ENCODE assay signal across 1 cellular context in the genomic region with DNA sequence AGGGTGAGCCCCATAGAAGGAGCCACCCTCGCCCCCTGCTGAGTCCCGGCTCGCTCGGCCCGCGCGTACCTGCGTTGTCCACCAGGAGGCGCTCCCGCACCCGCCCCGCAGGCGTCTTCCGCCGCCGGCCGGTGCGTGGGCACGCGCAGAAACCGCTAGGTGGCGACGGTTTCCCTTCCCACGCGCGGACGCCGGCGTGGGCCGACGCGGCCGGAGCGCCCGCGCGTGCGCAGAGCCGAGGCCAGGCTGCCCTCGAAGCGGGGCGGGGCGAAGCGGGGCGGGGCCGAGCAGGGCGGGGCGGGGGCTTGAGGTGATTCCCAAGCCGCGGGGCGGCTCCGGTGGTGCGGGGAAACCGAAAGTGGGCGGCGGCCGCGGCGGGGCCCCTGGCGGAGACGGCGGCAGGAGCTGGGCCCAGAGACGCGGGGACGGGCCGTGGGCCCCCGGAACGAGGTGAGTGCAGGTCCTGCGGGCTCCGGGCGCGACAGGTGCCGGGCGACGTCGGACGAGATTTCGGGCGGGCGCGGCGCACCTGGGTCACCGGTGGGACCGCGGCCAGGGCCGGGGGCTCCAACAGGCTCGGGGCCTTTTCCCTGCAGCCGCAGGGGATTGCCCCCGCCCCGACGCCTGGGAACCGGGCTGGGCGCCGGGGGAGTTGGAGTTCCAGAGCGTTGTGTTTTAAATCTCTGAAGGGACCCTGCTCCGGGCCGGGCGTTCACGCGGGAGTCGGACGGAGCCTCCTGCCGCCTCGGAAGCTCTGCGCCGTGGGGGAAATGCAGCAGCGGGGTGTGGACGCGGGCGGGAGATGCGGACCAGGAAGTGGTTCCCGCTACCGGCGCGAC.
TF ChIP-seq lines count a peak whose summit lies in the region.

A gene with protein sequence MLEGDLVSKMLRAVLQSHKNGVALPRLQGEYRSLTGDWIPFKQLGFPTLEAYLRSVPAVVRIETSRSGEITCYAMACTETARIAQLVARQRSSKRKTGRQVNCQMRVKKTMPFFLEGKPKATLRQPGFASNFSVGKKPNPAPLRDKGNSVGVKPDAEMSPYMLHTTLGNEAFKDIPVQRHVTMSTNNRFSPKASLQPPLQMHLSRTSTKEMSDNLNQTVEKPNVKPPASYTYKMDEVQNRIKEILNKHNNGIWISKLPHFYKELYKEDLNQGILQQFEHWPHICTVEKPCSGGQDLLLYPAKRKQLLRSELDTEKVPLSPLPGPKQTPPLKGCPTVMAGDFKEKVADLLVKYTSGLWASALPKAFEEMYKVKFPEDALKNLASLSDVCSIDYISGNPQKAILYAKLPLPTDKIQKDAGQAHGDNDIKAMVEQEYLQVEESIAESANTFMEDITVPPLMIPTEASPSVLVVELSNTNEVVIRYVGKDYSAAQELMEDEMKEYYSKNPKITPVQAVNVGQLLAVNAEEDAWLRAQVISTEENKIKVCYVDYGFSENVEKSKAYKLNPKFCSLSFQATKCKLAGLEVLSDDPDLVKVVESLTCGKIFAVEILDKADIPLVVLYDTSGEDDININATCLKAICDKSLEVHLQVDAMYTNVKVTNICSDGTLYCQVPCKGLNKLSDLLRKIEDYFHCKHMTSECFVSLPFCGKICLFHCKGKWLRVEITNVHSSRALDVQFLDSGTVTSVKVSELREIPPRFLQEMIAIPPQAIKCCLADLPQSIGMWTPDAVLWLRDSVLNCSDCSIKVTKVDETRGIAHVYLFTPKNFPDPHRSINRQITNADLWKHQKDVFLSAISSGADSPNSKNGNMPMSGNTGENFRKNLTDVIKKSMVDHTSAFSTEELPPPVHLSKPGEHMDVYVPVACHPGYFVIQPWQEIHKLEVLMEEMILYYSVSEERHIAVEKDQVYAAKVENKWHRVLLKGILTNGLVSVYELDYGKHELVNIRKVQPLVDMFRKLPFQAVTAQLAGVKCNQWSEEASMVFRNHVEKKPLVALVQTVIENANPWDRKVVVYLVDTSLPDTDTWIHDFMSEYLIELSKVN (plus strand): TSS at position 308 of the 839 bp plus-strand sequence. CDS start 16,370 bp downstream, outside the sequence.

TF ChIP-seq in HepG2, 621 proteins besides CTCF, POLR2A, EP300 and RAD21 (continued from another document):
- TF ChIP-seq CBX2 (IDR thresholded peaks at IDR 0.05; ENCODE audit: low read depth, low read length) (no peak), CBX2 (CRISPR knock-in tag; IDR thresholded peaks at IDR 0.05; ENCODE audit: low read depth) (no peak), SIX1 (CRISPR knock-in tag; IDR thresholded peaks at IDR 0.05; ENCODE audit: borderline replicate concordance) (0 out of 2 replicates have a peak, but pooled peaks have one; percentile 21), SMAD3 (CRISPR knock-in tag; IDR thresholded peaks at IDR 0.05) (0 out of 2 replicates have a peak, but pooled peaks have one; percentile 75), ZNF678 (CRISPR knock-in tag; IDR thresholded peaks at IDR 0.05) (0 out of 2 replicates have a peak, but pooled peaks have one; percentile 41), STAT5B (CRISPR knock-in tag; IDR thresholded peaks at IDR 0.05) (no peak), ZNF589 (CRISPR knock-in tag; conservative IDR thresholded peaks at IDR 0.05) (peak; percentile 70; the same call in 1 of the 2 replicates), CENPT (CRISPR knock-in tag; IDR thresholded peaks at IDR 0.05; ENCODE audit: low read depth) (peak; percentile 48; the same call in 1 of the 2 replicates), RCOR2 (CRISPR knock-in tag; IDR thresholded peaks at IDR 0.05) (peak; percentile 97), STAG1 (CRISPR knock-in tag; IDR thresholded peaks at IDR 0.05) (peak; percentile 80), MIXL1 (CRISPR knock-in tag; IDR thresholded peaks at IDR 0.05) (peak; percentile 17; the same call in 1 of the 2 replicates), ZNF766 (CRISPR knock-in tag; IDR thresholded peaks at IDR 0.05; ENCODE audit: borderline replicate concordance) (no peak), ZNF549 (CRISPR knock-in tag; IDR thresholded peaks at IDR 0.05) (no peak), RXRB (CRISPR knock-in tag; IDR thresholded peaks at IDR 0.05; ENCODE audit: borderline replicate concordance) (peak; percentile 36; the same call in 1 of the 2 replicates), ZNF367 (CRISPR knock-in tag; IDR thresholded peaks at IDR 0.05; ENCODE audit: borderline replicate concordance) (no peak), ZNF792 (CRISPR knock-in tag; IDR thresholded peaks at IDR 0.05) (peak; percentile 57; the same call in 1 of the 2 replicates), MATR3 (CRISPR knock-in tag; IDR thresholded peaks at IDR 0.05) (no peak), AGO2 (optimal IDR thresholded peaks at IDR 0.05; ENCODE audit: low read depth, low read length) (peak; percentile 66)
- TF ChIP-seq, protein P1, sequence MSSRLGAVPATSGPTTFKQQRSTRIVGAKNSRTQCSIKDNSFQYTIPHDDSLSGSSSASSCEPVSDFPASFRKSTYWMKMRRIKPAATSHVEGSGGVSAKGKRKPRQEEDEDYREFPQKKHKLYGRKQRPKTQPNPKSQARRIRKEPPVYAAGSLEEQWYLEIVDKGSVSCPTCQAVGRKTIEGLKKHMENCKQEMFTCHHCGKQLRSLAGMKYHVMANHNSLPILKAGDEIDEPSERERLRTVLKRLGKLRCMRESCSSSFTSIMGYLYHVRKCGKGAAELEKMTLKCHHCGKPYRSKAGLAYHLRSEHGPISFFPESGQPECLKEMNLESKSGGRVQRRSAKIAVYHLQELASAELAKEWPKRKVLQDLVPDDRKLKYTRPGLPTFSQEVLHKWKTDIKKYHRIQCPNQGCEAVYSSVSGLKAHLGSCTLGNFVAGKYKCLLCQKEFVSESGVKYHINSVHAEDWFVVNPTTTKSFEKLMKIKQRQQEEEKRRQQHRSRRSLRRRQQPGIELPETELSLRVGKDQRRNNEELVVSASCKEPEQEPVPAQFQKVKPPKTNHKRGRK (CRISPR knock-in tag; IDR thresholded peaks at IDR 0.05): no peak
- TF ChIP-seq, protein P2, sequence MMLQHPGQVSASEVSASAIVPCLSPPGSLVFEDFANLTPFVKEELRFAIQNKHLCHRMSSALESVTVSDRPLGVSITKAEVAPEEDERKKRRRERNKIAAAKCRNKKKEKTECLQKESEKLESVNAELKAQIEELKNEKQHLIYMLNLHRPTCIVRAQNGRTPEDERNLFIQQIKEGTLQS (CRISPR knock-in tag; IDR thresholded peaks at IDR 0.05): no peak
- TF ChIP-seq, protein P3, sequence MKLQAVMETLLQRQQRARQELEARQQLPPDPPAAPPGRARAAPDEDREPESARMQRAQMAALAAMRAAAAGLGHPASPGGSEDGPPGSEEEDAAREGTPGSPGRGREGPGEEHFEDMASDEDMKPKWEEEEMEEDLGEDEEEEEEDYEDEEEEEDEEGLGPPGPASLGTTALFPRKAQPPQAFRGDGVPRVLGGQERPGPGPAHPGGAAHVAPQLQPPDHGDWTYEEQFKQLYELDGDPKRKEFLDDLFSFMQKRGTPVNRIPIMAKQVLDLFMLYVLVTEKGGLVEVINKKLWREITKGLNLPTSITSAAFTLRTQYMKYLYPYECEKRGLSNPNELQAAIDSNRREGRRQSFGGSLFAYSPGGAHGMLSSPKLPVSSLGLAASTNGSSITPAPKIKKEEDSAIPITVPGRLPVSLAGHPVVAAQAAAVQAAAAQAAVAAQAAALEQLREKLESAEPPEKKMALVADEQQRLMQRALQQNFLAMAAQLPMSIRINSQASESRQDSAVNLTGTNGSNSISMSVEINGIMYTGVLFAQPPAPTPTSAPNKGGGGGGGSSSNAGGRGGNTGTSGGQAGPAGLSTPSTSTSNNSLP (IDR thresholded peaks at IDR 0.05; ENCODE audit: low read depth, low read length): peak; percentile 65; the same call in 1 of the 2 replicates
